In the genomic region with DNA sequence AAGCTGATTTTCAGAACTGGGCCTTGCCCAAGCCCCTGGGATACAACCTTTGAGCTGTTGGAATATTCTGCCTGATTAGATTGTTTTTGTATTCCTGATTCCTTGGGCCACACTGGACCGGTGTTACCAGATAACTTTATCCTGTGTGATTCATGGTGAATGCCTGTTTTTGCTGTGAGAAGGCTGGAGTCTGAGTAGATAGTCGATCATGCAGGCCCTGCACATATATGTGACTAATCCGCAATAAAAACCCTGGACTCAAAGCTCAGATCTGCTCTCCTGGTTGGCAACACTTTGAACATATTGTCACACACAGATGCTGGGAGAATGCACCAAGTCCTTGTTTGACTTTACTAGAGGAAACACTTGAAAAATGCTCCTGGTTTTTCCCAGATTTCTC, we compare ENCODE assay signal across 23 cellular contexts.
DNase-seq lines count a peak whose midpoint lies in the region; ATAC-seq, FAIRE-seq and TF ChIP-seq lines count a peak whose summit lies in the region.
"Had no signal": no experiment of that assay in that cellular context is flagged by ENCODE, and none has a peak within 500 bp of the region (broad histone marks: within the 10 kb centered on the region; RNA-seq: fewer than 3 reads in every experiment).

No MANE protein-coding gene starts in this region.

- H3K36me3 ChIP-seq in spleen, result no peaks in the 10 kb centered on the region
- H3K36me3 ChIP-seq: BLaER1, vagina had no signal

- ATAC-seq in esophagus mucosa (peak; percentile 76), GM19351 (IDR thresholded peaks at IDR 0.05; ENCODE audit: unreplicated experiment) (no peak)
- ATAC-seq: activated T-helper 17 cell treated with anti-CD3 and anti-CD28 coated beads, Interleukin-2, amount 50 U/mL, for 72 hours; left colon; natural killer cell; T-cell had no signal

- no peaks in the 10 kb centered on the region for H3K4me1 ChIP-seq in spleen
- H3K4me1 ChIP-seq: BLaER1, vagina had no signal

- H3K27ac Mint-ChIP-seq in mesothelial cell of epicardium, result peak overlapping the region; percentile 83
- H3K27ac Mint-ChIP-seq in HFFc6, result no peak overlapping the region
- H3K27ac Mint-ChIP-seq: activated naive CD8-positive, alpha-beta T cell treated with anti-CD3 and anti-CD28 coated beads for 36 hours; activated T-helper 17 cell treated with anti-CD3 and anti-CD28 coated beads, Interleukin-2, amount 50 U/mL, for 72 hours; natural killer cell; T-cell had no signal

- no peaks in the 10 kb centered on the region for H3K27me3 Mint-ChIP-seq in mesothelial cell of epicardium (ENCODE audit: low read depth)
- no peaks in the 10 kb centered on the region for H3K27me3 Mint-ChIP-seq in HFFc6 (ENCODE audit: insufficient read depth)
- H3K27me3 Mint-ChIP-seq: activated naive CD8-positive, alpha-beta T cell treated with anti-CD3 and anti-CD28 coated beads for 36 hours; activated T-helper 17 cell treated with anti-CD3 and anti-CD28 coated beads, Interleukin-2, amount 50 U/mL, for 72 hours; T-cell had no signal

- H3K9me3 Mint-ChIP-seq in mesothelial cell of epicardium, result no peaks in the 10 kb centered on the region
- peaks cover 9% of the 10 kb centered on the region for H3K9me3 Mint-ChIP-seq in HFFc6
- H3K9me3 Mint-ChIP-seq: activated naive CD8-positive, alpha-beta T cell treated with anti-CD3 and anti-CD28 coated beads for 36 hours had no signal

- no peak for FAIRE-seq in RCC 7860 (lab: Jason Lieb, UNC)
- FAIRE-seq: TTC549 had no signal

- TF ChIP-seq CTCF in mesothelial cell of epicardium (IDR thresholded peaks at IDR 0.05; ENCODE audit: unreplicated experiment), result no peak
- TF ChIP-seq CTCF in spleen (IDR thresholded peaks at IDR 0.05 in 8 of 11, conservative IDR thresholded peaks at IDR 0.05 in 3 of 11), result no peak
- TF ChIP-seq CTCF in HFFc6 (IDR thresholded peaks at IDR 0.05), result no peak

- H3K27ac ChIP-seq in spleen, result no peak overlapping the region
- H3K27ac ChIP-seq: BLaER1, vagina had no signal

- no peak overlapping the region for H3K4me3 Mint-ChIP-seq in mesothelial cell of epicardium
- H3K4me3 Mint-ChIP-seq in HFFc6, result no peak overlapping the region
- H3K4me3 Mint-ChIP-seq: activated naive CD8-positive, alpha-beta T cell treated with anti-CD3 and anti-CD28 coated beads for 36 hours; activated T-helper 17 cell treated with anti-CD3 and anti-CD28 coated beads, Interleukin-2, amount 50 U/mL, for 72 hours; natural killer cell; T-cell had no signal

- no peaks in the 10 kb centered on the region for H3K27me3 ChIP-seq in spleen (replicated peaks in 1 of 7)
- H3K27me3 ChIP-seq: BLaER1, vagina had no signal

- intact Hi-C loops in spleen (cut with DNase I; ENCODE audit: low total_unique reads), result no loop called here

- H3K9me3 ChIP-seq in spleen, result no peaks in the 10 kb centered on the region
- H3K9me3 ChIP-seq: BLaER1, vagina had no signal

- H3K36me3 Mint-ChIP-seq in mesothelial cell of epicardium, result peaks cover 4% of the 10 kb centered on the region
- no peaks in the 10 kb centered on the region for H3K36me3 Mint-ChIP-seq in HFFc6 (ENCODE audit: low read depth)
- H3K36me3 Mint-ChIP-seq: activated naive CD8-positive, alpha-beta T cell treated with anti-CD3 and anti-CD28 coated beads for 36 hours; natural killer cell; T-cell had no signal

- 86 to 95% (median 91%) methylated on average over 3 of the region's 3 CpGs for whole genome bisulfite sequencing in spleen, 5 donors

- TF ChIP-seq POLR2A in spleen (IDR thresholded peaks at IDR 0.05), result no peak

- H3K4me1 Mint-ChIP-seq in mesothelial cell of epicardium (peaks cover 55% of the 10 kb centered on the region), HFFc6 (ENCODE audit: low read depth) (no peaks in the 10 kb centered on the region)
- H3K4me1 Mint-ChIP-seq: activated naive CD8-positive, alpha-beta T cell treated with anti-CD3 and anti-CD28 coated beads for 36 hours; activated T-helper 17 cell treated with anti-CD3 and anti-CD28 coated beads, Interleukin-2, amount 50 U/mL, for 72 hours; natural killer cell; T-cell had no signal

- H3K4me3 ChIP-seq in spleen, result no peak overlapping the region
- H3K4me3 ChIP-seq: BLaER1, vagina had no signal

- DNase-seq in ELR (ENCODE audit: low read depth) (peak; percentile 45), RCC 7860 (ENCODE audit: low spot score) (peak; percentile 18), mesothelial cell of epicardium (ENCODE audit: low spot score in 2 of 2, unreplicated experiment in 2 of 2) (no peak), germinal center (ENCODE audit: low spot score) (no peak), spleen (no peak), HFFc6 (no peak)
- DNase-seq: activated CD4-positive, alpha-beta T cell treated with anti-CD3 and anti-CD28 coated beads for 4 hours; activated naive CD8-positive, alpha-beta T cell treated with anti-CD3 and anti-CD28 coated beads for 36 hours; Calu3; HCEC 1CT; left colon; natural killer cell; NCI-H187; posterior cingulate gyrus; SIG-M5; stimulated activated CD4-positive, alpha-beta T cell treated with anti-CD3 and anti-CD28 coated beads, Interleukin-1b, Interleukin-23, amount 100 ng/mL, for 48 hours; T-cell had no signal

Comparison
In these comparisons a context has a peak if more than half of its experiments do, and no peak if none do; other contexts are left out.
1. DNase-seq: peak in ELR (single experiment) and RCC 7860 (single experiment); none in mesothelial cell of epicardium (0 of 2), germinal center (single experiment), spleen (single experiment) and HFFc6 (single experiment).